9 cellular contexts compared by ENCODE assay signal in the genomic region with DNA sequence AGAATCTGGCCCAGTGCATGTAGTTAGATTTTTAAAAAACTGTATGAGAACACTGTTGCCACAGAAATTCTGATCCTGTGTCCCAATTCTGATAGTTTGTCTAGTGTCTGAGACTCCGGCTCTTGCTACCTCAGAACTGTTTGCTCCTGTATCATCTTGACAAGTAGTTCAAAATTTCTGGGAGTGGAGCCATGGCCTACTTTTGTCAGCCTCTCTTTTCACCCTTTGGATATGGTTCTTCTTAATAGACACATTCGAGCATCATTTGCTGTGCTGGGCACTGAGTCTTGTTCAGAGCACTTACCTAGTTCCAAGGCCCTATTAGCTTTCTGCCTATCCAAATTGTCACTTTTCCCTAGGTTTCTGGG. TPM values are rescaled to one million over a fixed set of nuclear protein-coding genes. Genes with fewer than 3 reads are reported as not detected.
DNase-seq lines count a peak whose midpoint lies in the region; ATAC-seq, FAIRE-seq and TF ChIP-seq lines count a peak whose summit lies in the region.
"Had no signal": no experiment of that assay in that cellular context is flagged by ENCODE, and none has a peak within 500 bp of the region (broad histone marks: within the 10 kb centered on the region; RNA-seq: fewer than 3 reads in every experiment).

No MANE protein-coding gene starts in this region.

- no peaks in the 10 kb centered on the region for H3K79me1 ChIP-seq in neuronal stem cell (ENCODE audit: low read depth, low read length)

- H2AFZ ChIP-seq in neuronal stem cell (ENCODE audit: low read length) (no peak overlapping the region), hepatocyte (no peak overlapping the region)

- H3K4me1 Mint-ChIP-seq in CD4-positive, alpha-beta T cell (ENCODE audit: low read depth), result peaks cover 46% of the 10 kb centered on the region
- peaks cover 64% of the 10 kb centered on the region for H3K4me1 Mint-ChIP-seq in chondrocyte (ENCODE audit: low read depth)

- no peak overlapping the region for H3K23ac ChIP-seq in neuronal stem cell (ENCODE audit: low read depth, low read length, poor library complexity)

- intact Hi-C loops in CD4-positive, alpha-beta T cell (cut with DNase I, micrococcal nuclease), result no loop called here

- H2BK15ac ChIP-seq in neuronal stem cell (ENCODE audit: low read length), result no peak overlapping the region

- peaks cover 7% of the 10 kb centered on the region for H3K36me3 Mint-ChIP-seq in CD4-positive, alpha-beta T cell (ENCODE audit: low read depth)
- H3K36me3 Mint-ChIP-seq in chondrocyte (ENCODE audit: low read depth), result peaks cover 49% of the 10 kb centered on the region

- POLR2A ChIA-PET in CD4-positive, alpha-beta T cell (lab: Charles Lee), result interaction anchor here (0.8 to 1.7 kb wide), 3 partner anchors 21 to 69 kb away, joined by 3 to 8 read pairs (median 3); partner anchors contain the start of genes ATP10D and COMMD8

- WGBS in neuronal stem cell (ENCODE audit: extremely low coverage in 2 of 2, insufficient read length in 2 of 2, insufficient replicate concordance in 1 of 2), 2 donors, result no CpG with 5 or more reads among the region's 2 CpGs
- 95% methylated on average over 2 of the region's 2 CpGs for WGBS in hepatocyte (ENCODE audit: low lambda C conversion rate, missing lambda C conversion rate)
- WGBS in small intestine, 3 donors, result 61 to 84% (median 61%) methylated on average over 2 of the region's 2 CpGs

- H3K27ac Mint-ChIP-seq in CD4-positive, alpha-beta T cell, result peak overlapping the region; percentile 46
- H3K27ac Mint-ChIP-seq in chondrocyte (ENCODE audit: unreplicated experiment), result peak overlapping the region; percentile 90

- H3K4me1 ChIP-seq in HUES48 (ENCODE audit: control insufficient read depth, insufficient read depth, low read length) (peaks cover 14% of the 10 kb centered on the region), neuronal stem cell (ENCODE audit: control insufficient read depth in 2 of 2, insufficient read depth in 1 of 2, low read depth in 1 of 2, low read length in 2 of 2) (peaks cover 8 to 12% of the 10 kb centered on the region in 2 donors), hepatocyte (ENCODE audit: insufficient read depth) (no peaks in the 10 kb centered on the region), small intestine (ENCODE audit: control insufficient read depth in 2 of 2, insufficient read depth in 1 of 2, low read depth in 1 of 2, low read length in 1 of 2) (peaks cover 0 to 3% of the 10 kb centered on the region in 2 donors)

- no peak for ATAC-seq in CD4-positive, alpha-beta T cell (ENCODE audit: poor library complexity)
- no peak for ATAC-seq in GM21576 (IDR thresholded peaks at IDR 0.05; ENCODE audit: unreplicated experiment)

- DNase-seq in CD4-positive, alpha-beta T cell, result no peak
- no peak for DNase-seq in chondrocyte (ENCODE audit: low spot score)
- DNase-seq in neuronal stem cell (ENCODE audit: low spot score), result no peak
- DNase-seq in hepatocyte (ENCODE audit: low spot score), result no peak
- no peak for DNase-seq in AG08396 (ENCODE audit: low spot score)
- DNase-seq in small intestine, result no peak
- DNase-seq: NCI-H1105 treated with DMSO at 0.1 percent for 48 hours had no signal

- H3K27ac ChIP-seq in CD4-positive, alpha-beta T cell (ENCODE audit: low read depth, low read length), result no peak overlapping the region
- H3K27ac ChIP-seq in HUES48 (ENCODE audit: low read depth, low read length) (peak overlapping the region; percentile 70), neuronal stem cell (replicated peaks; ENCODE audit: low read length) (peak overlapping the region; percentile 3), hepatocyte (no peak overlapping the region), small intestine (ENCODE audit: low read depth in 1 of 2, low read length in 1 of 2) (peak overlapping the region in 1 of 2 donors; percentile 22)

- no peak for FAIRE-seq in small intestine (lab: Jason Lieb, UNC)

- no peaks in the 10 kb centered on the region for H3K79me2 ChIP-seq in hepatocyte

- H3K9ac ChIP-seq in HUES48 (ENCODE audit: low read depth, low read length) (0 out of 2 replicates have a peak overlapping the region, but pooled peaks have one; percentile 30), neuronal stem cell (ENCODE audit: low read depth, low read length, poor library complexity) (no peak overlapping the region)

- no peak overlapping the region for H3K14ac ChIP-seq in neuronal stem cell (ENCODE audit: low read length)

- H3K4me2 ChIP-seq in neuronal stem cell (ENCODE audit: insufficient read depth, low read length, poor library complexity, severe bottlenecking), result no peak overlapping the region
- no peak overlapping the region for H3K4me2 ChIP-seq in hepatocyte

- H3K4ac ChIP-seq in neuronal stem cell (ENCODE audit: low read length), result no peak overlapping the region

- H2BK12ac ChIP-seq in neuronal stem cell (ENCODE audit: low read length), result no peak overlapping the region

- H2BK120ac ChIP-seq in neuronal stem cell (ENCODE audit: low read depth, low read length), result no peak overlapping the region

- no peaks in the 10 kb centered on the region for H3K27me3 ChIP-seq in CD4-positive, alpha-beta T cell (ENCODE audit: control insufficient read depth, insufficient read depth, low read length)
- H3K27me3 ChIP-seq in HUES48 (ENCODE audit: control insufficient read depth, insufficient read depth, low read length) (no peaks in the 10 kb centered on the region), neuronal stem cell (ENCODE audit: control insufficient read depth in 3 of 3, insufficient read depth in 3 of 3, low read depth in 1 of 3, low read length in 3 of 3) (no peaks in the 10 kb centered on the region), hepatocyte (no peaks in the 10 kb centered on the region), small intestine (ENCODE audit: control insufficient read depth in 2 of 2, insufficient read depth in 2 of 2, low read length in 2 of 2) (no peaks in the 10 kb centered on the region)

- no peak for TF ChIP-seq CTCF in CD4-positive, alpha-beta T cell (IDR thresholded peaks at IDR 0.05)
- TF ChIP-seq CTCF in chondrocyte (IDR thresholded peaks at IDR 0.05), result no peak
- TF ChIP-seq CTCF in hepatocyte (IDR thresholded peaks at IDR 0.05; ENCODE audit: poor library complexity), result no peak

- no peak overlapping the region for H2BK5ac ChIP-seq in neuronal stem cell (ENCODE audit: low read length)

- H3K36me3 ChIP-seq in HUES48 (ENCODE audit: control insufficient read depth, insufficient read depth, low read length) (no peaks in the 10 kb centered on the region), neuronal stem cell (replicated peaks in 1 of 2; ENCODE audit: control insufficient read depth in 2 of 2, insufficient read depth in 2 of 2, low read length in 2 of 2) (no peaks in the 10 kb centered on the region), hepatocyte (replicated peaks; ENCODE audit: insufficient read depth, low read depth) (no peaks in the 10 kb centered on the region), small intestine (ENCODE audit: control insufficient read depth in 2 of 2, insufficient read depth in 2 of 2, low read length in 2 of 2) (no peaks in the 10 kb centered on the region)

- H3K27me3 Mint-ChIP-seq in CD4-positive, alpha-beta T cell, result no peaks in the 10 kb centered on the region
- H3K27me3 Mint-ChIP-seq in chondrocyte (ENCODE audit: low read depth), result no peaks in the 10 kb centered on the region

- H4K20me1 ChIP-seq in hepatocyte (ENCODE audit: insufficient read depth, poor library complexity, severe bottlenecking), result no peaks in the 10 kb centered on the region

- H3K4me3 Mint-ChIP-seq in CD4-positive, alpha-beta T cell, result peak overlapping the region; percentile 44
- H3K4me3 Mint-ChIP-seq in chondrocyte (ENCODE audit: unreplicated experiment), result no peak overlapping the region

- no peak overlapping the region for H4K91ac ChIP-seq in neuronal stem cell (ENCODE audit: low read depth, low read length, poor library complexity)

- no peak overlapping the region for H3K4me3 ChIP-seq in HUES48 (ENCODE audit: low read depth, low read length)
- H3K4me3 ChIP-seq in neuronal stem cell (ENCODE audit: low read length in 2 of 2), result no peak overlapping the region
- H3K4me3 ChIP-seq in hepatocyte, result no peak overlapping the region
- no peak overlapping the region for H3K4me3 ChIP-seq in small intestine (ENCODE audit: low read depth in 1 of 2, low read length in 2 of 2)

- H3K18ac ChIP-seq in neuronal stem cell (ENCODE audit: low read length), result no peak overlapping the region

- no peaks in the 10 kb centered on the region for H3K9me3 ChIP-seq in CD4-positive, alpha-beta T cell (ENCODE audit: control insufficient read depth, low read length)
- no peaks in the 10 kb centered on the region for H3K9me3 ChIP-seq in HUES48 (ENCODE audit: control insufficient read depth, insufficient read depth, low read length)
- no peaks in the 10 kb centered on the region for H3K9me3 ChIP-seq in neuronal stem cell (replicated peaks in 1 of 2; ENCODE audit: control insufficient read depth in 2 of 2, insufficient read depth in 1 of 2, low read depth in 1 of 2, low read length in 2 of 2)
- H3K9me3 ChIP-seq in hepatocyte (ENCODE audit: low read depth), result no peaks in the 10 kb centered on the region
- H3K9me3 ChIP-seq in small intestine (ENCODE audit: control insufficient read depth, low read depth), result no peaks in the 10 kb centered on the region

- no peak overlapping the region for H2AK5ac ChIP-seq in neuronal stem cell (ENCODE audit: low read depth, low read length)

- no peak overlapping the region for H4K8ac ChIP-seq in neuronal stem cell (ENCODE audit: low read depth, low read length)

- CTCF ChIA-PET in CD4-positive, alpha-beta T cell (lab: Charles Lee), result no interaction called here

- H3K9me3 Mint-ChIP-seq in CD4-positive, alpha-beta T cell, result peaks cover 6% of the 10 kb centered on the region
- peaks cover 25% of the 10 kb centered on the region for H3K9me3 Mint-ChIP-seq in chondrocyte (ENCODE audit: low read depth)

- H3K9me2 ChIP-seq in hepatocyte (replicated peaks; ENCODE audit: insufficient read depth), result no peaks in the 10 kb centered on the region

RNA-seq across cellular contexts. Expression of gene ATP10D, which starts 46.9 kb away (rescaled TPM):
- total RNA-seq in CD4-positive, alpha-beta T cell, result 1 to 10 TPM; 1.1 to 1.7 TPM
- total RNA-seq in chondrocyte (48.1 to 89.6 TPM (median 49.0 TPM) in 3 replicates), hepatocyte (14.6 and 14.7 TPM in 2 replicates)
- 3.0 TPM for polyA plus RNA-seq in neuronal stem cell (2013, experiment 1 of 2)
- polyA plus RNA-seq in neuronal stem cell (2013, experiment 2 of 2), result 4.0 TPM
- polyA plus RNA-seq in hepatocyte (8.0 and 14.0 TPM in 2 replicates), small intestine (1 to 10 TPM in 1 of 3 donors, under 1 TPM in 2; 0.81 to 6.3 (median 0.89) TPM)

Comparison
In these comparisons a context has a peak if more than half of its experiments do, and no peak if none do; other contexts are left out.
1. H3K27ac ChIP-seq: peak in HUES48 (single experiment) and neuronal stem cell (single experiment); none in CD4-positive, alpha-beta T cell (single experiment) and hepatocyte (single experiment).